8 cellular contexts compared by ENCODE assay signal in the genomic region with DNA sequence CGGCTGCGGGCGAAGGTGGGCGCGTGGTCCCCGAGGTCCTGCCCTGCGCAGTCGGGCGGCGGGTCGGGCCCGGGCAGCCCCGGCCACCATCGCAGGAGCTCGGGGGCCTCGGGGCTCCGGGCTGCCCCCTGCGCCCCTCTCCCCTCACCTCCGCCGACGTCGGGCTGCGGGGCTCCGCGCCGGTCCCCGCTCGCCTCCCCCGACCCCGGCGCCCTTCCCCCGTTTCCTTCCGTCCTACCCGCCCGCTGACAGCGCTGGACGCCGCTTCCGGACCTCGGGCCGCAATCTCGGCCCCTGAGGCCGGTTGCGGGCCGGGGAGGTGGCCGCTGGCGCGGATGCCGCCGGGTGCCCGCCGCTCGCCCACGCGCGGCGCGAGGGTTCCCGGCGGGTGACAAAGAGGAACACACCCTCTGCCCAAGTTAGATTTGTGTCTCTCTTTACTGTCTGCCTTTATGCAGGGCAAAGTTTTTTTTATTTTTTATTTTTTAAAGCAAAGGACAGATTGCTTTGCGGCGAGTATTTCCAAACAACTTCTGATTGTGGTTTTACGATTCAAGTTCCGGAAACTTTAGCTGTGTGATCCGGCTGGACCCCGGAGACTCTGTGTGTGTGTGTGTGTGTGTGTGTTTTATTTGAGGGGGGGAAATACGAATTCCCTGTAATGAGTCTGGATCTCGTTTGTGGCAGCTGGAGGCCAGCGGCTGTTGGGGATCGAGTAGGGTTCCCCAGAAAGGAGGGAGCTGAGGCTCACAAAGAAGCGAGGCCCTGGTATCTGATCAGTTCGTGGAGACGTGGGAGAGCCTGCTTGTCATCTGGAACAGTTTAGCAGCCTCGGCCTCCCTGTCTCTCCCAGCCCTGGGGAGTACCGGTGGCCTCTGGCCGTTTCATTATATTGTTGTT. TPM values are rescaled to one million over a fixed set of nuclear protein-coding genes. Genes with fewer than 3 reads are reported as not detected.
DNase-seq lines count a peak whose midpoint lies in the region; ATAC-seq and TF ChIP-seq lines count a peak whose summit lies in the region.

No MANE protein-coding gene starts in this region.

- H4K91ac ChIP-seq in trophoblast cell (ENCODE audit: low read depth, low read length): peak overlapping the region; percentile 89

- H3K9me3 Mint-ChIP-seq in WTC11 (no peaks in the 10 kb centered on the region), glutamatergic neuron (ENCODE audit: unreplicated experiment) (peaks cover 16% of the 10 kb centered on the region)

- peak overlapping the region; percentile 91 for H4K12ac ChIP-seq in trophoblast cell (ENCODE audit: low read depth, low read length)

- peaks cover 11% of the 10 kb centered on the region for H3K79me2 ChIP-seq in trophoblast cell (ENCODE audit: control insufficient read depth, insufficient read depth, low read length, poor library complexity)

- H2BK5ac ChIP-seq in trophoblast cell (ENCODE audit: low read depth, low read length, poor library complexity): peak overlapping the region; percentile 18

- TF ChIP-seq CTCF in WTC11 (IDR thresholded peaks at IDR 0.05): no peak
- TF ChIP-seq CTCF in glutamatergic neuron (IDR thresholded peaks at IDR 0.05; ENCODE audit: partially characterized antibody, unreplicated experiment): no peak

- H3K9me3 ChIP-seq in trophoblast cell (ENCODE audit: insufficient read depth, low read depth, low read length): no peaks in the 10 kb centered on the region

- ATAC-seq in HG02852 (IDR thresholded peaks at IDR 0.05; ENCODE audit: unreplicated experiment) (peak; percentile 13), WTC11 (no peak)

- peak overlapping the region; percentile 38 for H2BK12ac ChIP-seq in trophoblast cell (ENCODE audit: low read length)

- peak overlapping the region; percentile 91 for H4K8ac ChIP-seq in trophoblast cell (ENCODE audit: low read depth, low read length)

- H3K4ac ChIP-seq in trophoblast cell (ENCODE audit: low read depth, low read length): peak overlapping the region; percentile 87

- H2AK5ac ChIP-seq in trophoblast cell (ENCODE audit: low read length): no peak overlapping the region

- no peak overlapping the region for H3K27ac Mint-ChIP-seq in WTC11
- peak overlapping the region; percentile 97 for H3K27ac Mint-ChIP-seq in glutamatergic neuron (ENCODE audit: unreplicated experiment)

- peaks cover 30% of the 10 kb centered on the region for H3K27me3 Mint-ChIP-seq in WTC11 (ENCODE audit: low read depth)
- peaks cover 15% of the 10 kb centered on the region for H3K27me3 Mint-ChIP-seq in glutamatergic neuron (ENCODE audit: unreplicated experiment)

- H3K9ac ChIP-seq in trophoblast cell (ENCODE audit: low read length): peak overlapping the region; percentile 85

- WGBS in trophoblast cell (ENCODE audit: extremely low coverage, insufficient coverage, insufficient read length): no CpG with 5 or more reads among the region's 76 CpGs

- H3K36me3 Mint-ChIP-seq in WTC11: no peaks in the 10 kb centered on the region
- H3K36me3 Mint-ChIP-seq in glutamatergic neuron (ENCODE audit: unreplicated experiment): no peaks in the 10 kb centered on the region

- H3K27me3 ChIP-seq in trophoblast cell (ENCODE audit: insufficient read depth, low read length): no peaks in the 10 kb centered on the region

- POLR2A ChIA-PET in WTC11 (lab: Charles Lee): interaction anchor here (1.0 kb wide), 1 partner anchor 206 kb away, joined by 3 read pairs; no protein-coding TSS in a partner anchor

- H3K4me1 Mint-ChIP-seq in WTC11: peaks cover 45% of the 10 kb centered on the region
- peaks cover 24% of the 10 kb centered on the region for H3K4me1 Mint-ChIP-seq in glutamatergic neuron (ENCODE audit: low read depth, unreplicated experiment)

- DNase-seq in NCI-H1092 treated with DMSO at 0.1 percent for 48 hours (lab: John Stamatoyannopoulos, UW) (peak; percentile 55), NCI-H1092 (lab: John Stamatoyannopoulos, UW) (no peak), WTC11 (ENCODE audit: low spot score) (peak; percentile 26), glutamatergic neuron (peak; percentile 40), trophoblast cell (peak; percentile 11 to 52), cerebellar cortex (ENCODE audit: low spot score) (no peak)
- DNase-seq in stimulated activated CD4-positive, alpha-beta T cell treated with anti-CD3 and anti-CD28 coated beads, Interleukin-2, amount 100 ng/mL, for 48 hours: no peak

- H3K18ac ChIP-seq in trophoblast cell (ENCODE audit: low read length): peak overlapping the region; percentile 88

- no peak overlapping the region for H3K23ac ChIP-seq in trophoblast cell (ENCODE audit: low read length)

- H3K27ac ChIP-seq in trophoblast cell (ENCODE audit: low read depth, low read length): peak overlapping the region; percentile 63

- peak overlapping the region; percentile 99 for H3K4me2 ChIP-seq in trophoblast cell (ENCODE audit: low read length)

- H3K4me3 ChIP-seq in trophoblast cell (ENCODE audit: low read depth, low read length): peak overlapping the region; percentile 87

- H3K4me1 ChIP-seq in trophoblast cell (ENCODE audit: control insufficient read depth in 1 of 2, insufficient read depth in 2 of 2, low read length in 2 of 2): peaks cover 2 to 13% of the 10 kb centered on the region in 2 experiments

- H3K4me3 Mint-ChIP-seq in WTC11 (peak overlapping the region; percentile 88), glutamatergic neuron (ENCODE audit: unreplicated experiment) (peak overlapping the region; percentile 92)

- peaks cover 10% of the 10 kb centered on the region for H3K79me1 ChIP-seq in trophoblast cell (ENCODE audit: low read length)

- H3K36me3 ChIP-seq in trophoblast cell (ENCODE audit: control insufficient read depth in 1 of 2, insufficient read depth in 2 of 2, low read length in 2 of 2): no peaks in the 10 kb centered on the region

- CTCF ChIA-PET in WTC11 (lab: Charles Lee): interaction anchor here (1.0 kb wide), 2 partner anchors 110 to 304 kb away, joined by 3 to 4 read pairs; no protein-coding TSS in a partner anchor

- H2BK120ac ChIP-seq in trophoblast cell (ENCODE audit: insufficient read depth, low read length, poor library complexity): peak overlapping the region; percentile 87

- peak overlapping the region; percentile 90 for H3K14ac ChIP-seq in trophoblast cell (ENCODE audit: low read length)

- H2AFZ ChIP-seq in trophoblast cell (ENCODE audit: insufficient read depth, low read length, poor library complexity): peak overlapping the region; percentile 75

TF ChIP-seq in WTC11, 78 proteins besides CTCF, POLR2A, EP300 and RAD21:
- 0 out of 2 replicates have a peak, but pooled peaks have one; percentile 9 for TF ChIP-seq E2F5 (CRISPR knock-in tag; IDR thresholded peaks at IDR 0.05)
- no peak for TF ChIP-seq CDX4 (CRISPR knock-in tag; IDR thresholded peaks at IDR 0.05; ENCODE audit: borderline replicate concordance)

RNA-seq across cellular contexts. Expression of gene FARP1, which starts 1.0 kb away (rescaled TPM):
- total RNA-seq in WTC11 (2021) (80.8 to 96.6 TPM (median 91.1 TPM) in 3 replicates), glutamatergic neuron (ENCODE audit: unreplicated experiment) (233 TPM)
- polyA plus RNA-seq in trophoblast cell (2013): 110 and 123 TPM in 2 replicates

RNA-seq across cellular contexts. Expression of gene RNF113B, which starts 33.2 kb away (rescaled TPM):
- total RNA-seq in WTC11 (2021): not detected in 3 replicates
- total RNA-seq in glutamatergic neuron (ENCODE audit: unreplicated experiment): not detected
- not detected in 2 replicates for polyA plus RNA-seq in trophoblast cell (2013)

Comparison
In these comparisons a context has a peak if more than half of its experiments do, and no peak if none do; other contexts are left out.
1. DNase-seq: peak in NCI-H1092 treated with DMSO at 0.1 percent for 48 hours (single experiment), WTC11 (single experiment), glutamatergic neuron (single experiment) and trophoblast cell (2 of 2); none in NCI-H1092 (single experiment), cerebellar cortex (single experiment) and stimulated activated CD4-positive, alpha-beta T cell treated with anti-CD3 and anti-CD28 coated beads, Interleukin-2, amount 100 ng/mL, for 48 hours (0 of 2).